24 cellular contexts compared by ENCODE assay signal in the genomic region with DNA sequence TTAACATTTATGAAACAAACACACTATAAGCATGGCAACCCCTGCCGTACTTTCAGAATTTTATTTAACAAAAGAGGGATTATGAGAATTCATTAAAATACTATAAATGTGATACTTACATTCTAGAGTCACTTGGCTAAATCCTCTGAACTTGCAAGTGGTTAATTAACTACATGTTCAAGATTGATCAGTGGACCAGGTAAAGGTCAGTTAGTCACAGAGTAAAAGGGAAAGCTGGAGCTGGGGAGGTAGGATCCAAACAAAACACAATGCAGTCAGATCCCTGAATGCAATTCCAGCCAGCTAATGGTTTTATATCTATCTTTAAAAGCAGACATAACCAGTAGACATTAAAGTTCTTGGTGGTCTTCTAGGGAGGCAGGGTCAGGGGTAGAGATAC.
"Had no signal": no experiment of that assay in that cellular context is flagged by ENCODE, and none has a peak within 500 bp of the region (broad histone marks: within the 10 kb centered on the region; RNA-seq: fewer than 3 reads in every experiment).

No MANE protein-coding gene starts in this region.

- DNase-seq: activated CD4-positive, alpha-beta memory T cell treated with anti-CD3 and anti-CD28 coated beads, Interleukin-2, amount 10 ng/mL, durations not matched to agents 7 days and 5 days; activated CD4-positive, alpha-beta T cell treated with anti-CD3 and anti-CD28 coated beads for 1 hour; activated CD4-positive, alpha-beta T cell treated with anti-CD3 and anti-CD28 coated beads for 48 hours; activated CD4-positive, CD25-positive, alpha-beta regulatory T cell; activated CD8-positive, alpha-beta memory T cell treated with anti-CD3 and anti-CD28 coated beads for 24 hours; activated CD8-positive, alpha-beta memory T cell treated with anti-CD3 and anti-CD28 coated beads, Interleukin-2, amount 10 ng/mL, durations not matched to agents 7 days and 5 days; activated CD8-positive, alpha-beta memory T cell treated with anti-CD3 and anti-CD28 coated beads, Interleukin-2, amount 50 U/mL, for 48 hours; activated effector memory CD4-positive, alpha-beta T cell treated with Interleukin-2 at 50 U/mL for 16 hours; activated naive CD4-positive, alpha-beta T cell treated with anti-CD3 and anti-CD28 coated beads, Interleukin-2, amount 10 ng/mL, durations not matched to agents 7 days and 5 days; activated naive CD8-positive, alpha-beta T cell treated with anti-CD3 and anti-CD28 coated beads, Interleukin-2, amount 50 U/mL, for 24 hours; activated T-cell treated with anti-CD3 and anti-CD28 coated beads, Interleukin-2, amount 50 U/mL, for 48 hours; anterior cingulate cortex; central memory CD4-positive, alpha-beta T cell; NCI-H1105; NCI-H1417 treated with DMSO at 0.1 percent for 48 hours; NCI-H187 treated with DMSO at 0.1 percent for 48 hours; NCI-H2081 treated with DMSO at 0.1 percent for 48 hours; NCI-H226; NCI-H446 treated with DMSO at 0.1 percent for 48 hours; NCI-H524; Peyer's patch; RPMI8226; T1000; WERI-Rb-1 had no signal

- H3K36me3 ChIP-seq: Peyer's patch, WERI-Rb-1 had no signal

- ATAC-seq: activated CD8-positive, alpha-beta memory T cell treated with anti-CD3 and anti-CD28 coated beads, Interleukin-2, amount 10 ng/mL, durations not matched to agents 7 days and 5 days; activated naive CD8-positive, alpha-beta T cell treated with anti-CD3 and anti-CD28 coated beads, Interleukin-2, amount 50 U/mL, for 24 hours had no signal

- H3K4me1 ChIP-seq: Peyer's patch had no signal

- H3K27me3 ChIP-seq: Peyer's patch had no signal

- H3K4me3 ChIP-seq: Peyer's patch had no signal

- H3K9me3 ChIP-seq: Peyer's patch had no signal

- H3K27ac ChIP-seq: Peyer's patch, WERI-Rb-1 had no signal
